8 cellular contexts compared by ENCODE assay signal in genomic region chr2:74527741-74528140, GRCh38. TPM values are rescaled to one million over a fixed set of nuclear protein-coding genes. Genes with fewer than 3 reads are reported as not detected.
DNase-seq lines count a peak whose midpoint lies in the region; ATAC-seq and TF ChIP-seq lines count a peak whose summit lies in the region.
"Had no signal": no experiment of that assay in that cellular context is flagged by ENCODE, and none has a peak within 500 bp of the region (broad histone marks: within the 10 kb centered on the region; RNA-seq: fewer than 3 reads in every experiment).

No MANE protein-coding gene starts in this region.

- intact Hi-C loops in activated B cell treated with CpG ODN at 0.5 μM for 24 hours (cut with micrococcal nuclease), result loop anchor here (2.0 kb wide), 2 partner anchors 73 to 541 kb away; partner anchors contain the start of gene INO80B

- no peaks in the 10 kb centered on the region for H3K27me3 Mint-ChIP-seq in activated B cell treated with CpG ODN at 0.5 μM for 24 hours

- peaks cover 41% of the 10 kb centered on the region for H3K4me1 ChIP-seq in BLaER1

- H3K4me3 Mint-ChIP-seq in activated B cell treated with CpG ODN at 0.5 μM for 24 hours, result peak overlapping the region; percentile 97

- peaks cover 55% of the 10 kb centered on the region for H3K4me1 Mint-ChIP-seq in activated B cell treated with CpG ODN at 0.5 μM for 24 hours

- ATAC-seq in activated B cell treated with CpG ODN at 0.5 μM for 24 hours (ENCODE audit: low read depth), result no peak

- no peak overlapping the region for H3K27ac ChIP-seq in BLaER1
- H3K27ac ChIP-seq: right atrium auricular region, suprapubic skin had no signal

- H3K4me2 ChIP-seq in BLaER1, result peak overlapping the region; percentile 98

- H4K20me1 ChIP-seq in BLaER1, result peaks cover 32% of the 10 kb centered on the region

- H3K36me3 ChIP-seq in BLaER1, result peaks cover 36% of the 10 kb centered on the region

- H3K27ac Mint-ChIP-seq in activated B cell treated with CpG ODN at 0.5 μM for 24 hours, result peak overlapping the region; percentile 96

- no peaks in the 10 kb centered on the region for H3K27me3 ChIP-seq in BLaER1
- H3K27me3 ChIP-seq: right atrium auricular region, suprapubic skin had no signal

- peak overlapping the region; percentile 97 for H3K4me3 ChIP-seq in BLaER1

- no peak for TF ChIP-seq CTCF in activated B cell treated with CpG ODN at 0.5 μM for 24 hours (IDR thresholded peaks at IDR 0.05)

- peak overlapping the region; percentile 94; the same call in 1 of the 2 replicates for H3K9ac ChIP-seq in BLaER1

- no peaks in the 10 kb centered on the region for H3K9me3 ChIP-seq in BLaER1
- H3K9me3 ChIP-seq: right atrium auricular region, suprapubic skin had no signal

- CTCF ChIA-PET in activated B cell treated with CpG ODN at 0.5 μM for 24 hours (lab: Charles Lee), result no interaction called here

- H3K36me3 Mint-ChIP-seq in activated B cell treated with CpG ODN at 0.5 μM for 24 hours (ENCODE audit: low read depth), result peaks cover 58% of the 10 kb centered on the region

- POLR2A ChIA-PET in activated B cell treated with CpG ODN at 0.5 μM for 24 hours (lab: Charles Lee), result interaction anchor here (2.1 to 8.8 kb wide), 2 partner anchors 11 to 46 kb away, joined by 13 to 63 read pairs; partner anchors contain the start of genes CCDC142 and TTC31

- DNase-seq in activated B cell treated with CpG ODN at 0.5 μM for 24 hours (no peak), NCI-H226 (no peak), islet precursor cell (no peak)
- DNase-seq: caudate nucleus, NCI-H2081 treated with DMSO at 0.1 percent for 48 hours had no signal

- no peaks in the 10 kb centered on the region for H3K9me3 Mint-ChIP-seq in activated B cell treated with CpG ODN at 0.5 μM for 24 hours

RNA-seq across cellular contexts. Expression of gene DQX1, which starts 1.7 kb away (rescaled TPM):
- 0.51 and 0.73 TPM in 2 replicates for total RNA-seq in activated B cell treated with CpG ODN at 0.5 μM for 24 hours
- total RNA-seq: right atrium auricular region had no signal

RNA-seq across cellular contexts. Expression of gene AUP1, which starts 1.8 kb away (rescaled TPM):
- 167 and 177 TPM in 2 replicates for total RNA-seq in activated B cell treated with CpG ODN at 0.5 μM for 24 hours

RNA-seq across cellular contexts. Expression of gene HTRA2, which starts 2.0 kb away (rescaled TPM):
- 49.4 and 53.1 TPM in 2 replicates for total RNA-seq in activated B cell treated with CpG ODN at 0.5 μM for 24 hours

RNA-seq across cellular contexts. Expression of gene TLX2, which starts 13.5 kb away (rescaled TPM):
- not detected in 2 replicates for total RNA-seq in activated B cell treated with CpG ODN at 0.5 μM for 24 hours
- total RNA-seq: right atrium auricular region had no signal

RNA-seq across cellular contexts. Expression of gene PCGF1, which starts 20.2 kb away (rescaled TPM):
- total RNA-seq in activated B cell treated with CpG ODN at 0.5 μM for 24 hours, result 29.3 and 34.7 TPM in 2 replicates
